Comparison of ENCODE assay signal across 1 cellular context in genomic region chr10:130020651-130021372, GRCh38.
TF ChIP-seq lines count a peak whose summit lies in the region.

No MANE protein-coding gene starts in this region.

TF ChIP-seq in IMR-90, 13 proteins besides CTCF, POLR2A, EP300 and RAD21:
- TF ChIP-seq FOS (IDR thresholded peaks at IDR 0.05; ENCODE audit: low read depth, low read length) (no peak), CHD1 (IDR thresholded peaks at IDR 0.05; ENCODE audit: low read depth, low read length) (no peak), CEBPB (IDR thresholded peaks at IDR 0.05; ENCODE audit: low read depth, low read length) (no peak), BHLHE40 (IDR thresholded peaks at IDR 0.05; ENCODE audit: low read depth, low read length) (no peak), USF2 (IDR thresholded peaks at IDR 0.05; ENCODE audit: low read depth, low read length) (no peak), MAFK (IDR thresholded peaks at IDR 0.05; ENCODE audit: low read depth, low read length) (no peak), RFX5 (IDR thresholded peaks at IDR 0.05; ENCODE audit: low read depth, low read length) (no peak), RCOR1 (IDR thresholded peaks at IDR 0.05; ENCODE audit: insufficient replicate concordance, low read length) (no peak), MAZ (IDR thresholded peaks at IDR 0.05; ENCODE audit: borderline replicate concordance, low read depth, low read length) (no peak), NFE2L2 (IDR thresholded peaks at IDR 0.05; ENCODE audit: low read depth, low read length) (no peak), SMC3 (IDR thresholded peaks at IDR 0.05; ENCODE audit: low read depth, low read length) (no peak), ELK1 (IDR thresholded peaks at IDR 0.05; ENCODE audit: borderline replicate concordance, low read depth, low read length) (no peak), MXI1 (IDR thresholded peaks at IDR 0.05; ENCODE audit: borderline replicate concordance, low read depth, low read length) (no peak)
TF ChIP-seq in IMR-90: peak in this region for 0.
